In the genomic region with DNA sequence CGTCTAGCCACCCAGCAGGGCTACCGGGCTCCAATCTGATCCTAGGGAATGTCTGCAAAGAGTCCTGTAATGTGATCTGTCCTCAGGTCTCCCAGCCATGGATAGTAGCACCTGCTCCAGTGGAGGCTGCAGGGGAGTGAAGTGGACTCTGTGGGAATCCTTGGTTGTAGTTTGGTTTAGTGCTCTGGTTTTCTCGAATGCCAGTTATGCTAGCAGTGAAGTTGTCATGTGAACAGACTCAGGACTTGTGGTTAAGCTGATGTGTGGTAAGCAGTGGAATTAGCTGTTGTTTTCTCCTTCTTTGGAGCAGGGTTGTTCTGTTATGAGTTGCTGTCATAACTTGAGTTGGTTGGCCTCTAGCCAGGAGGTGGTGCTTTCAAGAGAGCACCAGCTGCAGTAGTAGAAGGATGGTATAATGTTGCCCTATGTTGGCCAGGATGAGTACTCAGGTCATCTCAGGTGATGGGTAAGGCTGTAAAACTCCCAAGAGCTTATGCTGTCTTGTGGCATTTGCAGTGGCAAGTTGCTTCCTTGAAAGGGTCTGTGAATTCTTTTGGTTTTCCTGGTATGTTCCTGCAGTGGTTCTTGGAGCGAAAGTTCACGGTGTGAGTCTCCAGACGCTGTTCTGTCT, we compare ENCODE assay signal across 8 cellular contexts.
DNase-seq lines count a peak whose midpoint lies in the region; ATAC-seq and TF ChIP-seq lines count a peak whose summit lies in the region.

No MANE protein-coding gene starts in this region.

- no peak for TF ChIP-seq CTCF in fibroblast of lung (conservative IDR thresholded peaks at IDR 0.05 in 1 of 2, IDR thresholded peaks at IDR 0.05 in 1 of 2; ENCODE audit: low read depth in 1 of 2, low read length in 2 of 2)

- H3K9me3 ChIP-seq in fibroblast of lung (ENCODE audit: control insufficient read depth, insufficient read depth, low read depth, low read length): no peaks in the 10 kb centered on the region

- no peaks in the 10 kb centered on the region for H3K27me3 ChIP-seq in fibroblast of lung (ENCODE audit: control insufficient read depth, insufficient read depth, low read length)

- ATAC-seq in activated CD8-positive, alpha-beta memory T cell treated with anti-CD3 and anti-CD28 coated beads, Interleukin-2, amount 10 ng/mL, durations not matched to agents 7 days and 5 days: peak; percentile 79
- ATAC-seq in stimulated activated naive CD8-positive, alpha-beta T cell treated with anti-CD3 and anti-CD28 coated beads, Interleukin-15, amount 100 ng/mL, for 72 hours: peak; percentile 89

- no peaks in the 10 kb centered on the region for H3K36me3 ChIP-seq in fibroblast of lung (ENCODE audit: control insufficient read depth, insufficient read depth, low read length)

- H3K27me3 Mint-ChIP-seq in activated CD8-positive, alpha-beta memory T cell treated with anti-CD3 and anti-CD28 coated beads, Interleukin-2, amount 10 ng/mL, durations not matched to agents 7 days and 5 days: no peaks in the 10 kb centered on the region
- no peaks in the 10 kb centered on the region for H3K27me3 Mint-ChIP-seq in stimulated activated naive CD8-positive, alpha-beta T cell treated with anti-CD3 and anti-CD28 coated beads, Interleukin-15, amount 100 ng/mL, for 72 hours

- H3K27ac ChIP-seq in fibroblast of lung (ENCODE audit: insufficient read depth, low read length): peak overlapping the region; percentile 7

- no peak overlapping the region for H3K9ac ChIP-seq in fibroblast of lung (ENCODE audit: insufficient read depth, low read length)

- peaks cover 8% of the 10 kb centered on the region for H3K4me1 ChIP-seq in fibroblast of lung (ENCODE audit: control insufficient read depth, extremely low read depth, insufficient read depth, low read length)

- CTCF ChIA-PET in activated CD8-positive, alpha-beta memory T cell treated with anti-CD3 and anti-CD28 coated beads, Interleukin-2, amount 10 ng/mL, durations not matched to agents 7 days and 5 days (lab: Charles Lee): no interaction called here

- DNase-seq in activated CD8-positive, alpha-beta memory T cell treated with anti-CD3 and anti-CD28 coated beads, Interleukin-2, amount 10 ng/mL, durations not matched to agents 7 days and 5 days: peak; percentile 75
- no peak for DNase-seq in activated CD8-positive, alpha-beta memory T cell treated with anti-CD3 and anti-CD28 coated beads, Interleukin-2, amount 50 U/mL, for 4 hours
- DNase-seq in RPMI8226: peak; percentile 84
- peak; percentile 82 for DNase-seq in fibroblast of lung (ENCODE audit: low read depth in 2 of 2)
- peak; percentile 20 to 60 for DNase-seq in stimulated activated naive CD8-positive, alpha-beta T cell treated with anti-CD3 and anti-CD28 coated beads, Interleukin-15, amount 100 ng/mL, for 72 hours
- DNase-seq in pons (ENCODE audit: low spot score): no peak
- DNase-seq in GM03348 (ENCODE audit: low spot score): no peak
- DNase-seq in cardiac septum (ENCODE audit: low spot score): no peak

- H3K4me3 ChIP-seq in fibroblast of lung (replicated peaks in 1 of 4; ENCODE audit: control extremely low read depth in 1 of 4, insufficient read depth in 1 of 4, low read depth in 3 of 4, low read length in 4 of 4): no peak overlapping the region

- intact Hi-C loops in cardiac septum (cut with DNase I): no loop called here

- H2AFZ ChIP-seq in fibroblast of lung (ENCODE audit: low read length): no peak overlapping the region

- H3K4me3 Mint-ChIP-seq in activated CD8-positive, alpha-beta memory T cell treated with anti-CD3 and anti-CD28 coated beads, Interleukin-2, amount 10 ng/mL, durations not matched to agents 7 days and 5 days: no peak overlapping the region
- H3K4me3 Mint-ChIP-seq in stimulated activated naive CD8-positive, alpha-beta T cell treated with anti-CD3 and anti-CD28 coated beads, Interleukin-15, amount 100 ng/mL, for 72 hours: no peak overlapping the region

- H3K9me3 Mint-ChIP-seq in activated CD8-positive, alpha-beta memory T cell treated with anti-CD3 and anti-CD28 coated beads, Interleukin-2, amount 10 ng/mL, durations not matched to agents 7 days and 5 days (ENCODE audit: low read depth): peaks cover 27% of the 10 kb centered on the region
- H3K9me3 Mint-ChIP-seq in stimulated activated naive CD8-positive, alpha-beta T cell treated with anti-CD3 and anti-CD28 coated beads, Interleukin-15, amount 100 ng/mL, for 72 hours: peaks cover 22 to 44% of the 10 kb centered on the region in 2 donors

- peak overlapping the region; percentile 42 for H3K4me2 ChIP-seq in fibroblast of lung (ENCODE audit: extremely low read depth, insufficient read depth, low read length)

- H3K36me3 Mint-ChIP-seq in activated CD8-positive, alpha-beta memory T cell treated with anti-CD3 and anti-CD28 coated beads, Interleukin-2, amount 10 ng/mL, durations not matched to agents 7 days and 5 days: peaks cover 67% of the 10 kb centered on the region

- peaks cover 36% of the 10 kb centered on the region for H3K4me1 Mint-ChIP-seq in activated CD8-positive, alpha-beta memory T cell treated with anti-CD3 and anti-CD28 coated beads, Interleukin-2, amount 10 ng/mL, durations not matched to agents 7 days and 5 days
- peaks cover 25% of the 10 kb centered on the region for H3K4me1 Mint-ChIP-seq in stimulated activated naive CD8-positive, alpha-beta T cell treated with anti-CD3 and anti-CD28 coated beads, Interleukin-15, amount 100 ng/mL, for 72 hours

- H3K27ac Mint-ChIP-seq in activated CD8-positive, alpha-beta memory T cell treated with anti-CD3 and anti-CD28 coated beads, Interleukin-2, amount 10 ng/mL, durations not matched to agents 7 days and 5 days: peak overlapping the region; percentile 20
- peak overlapping the region; percentile 25 to 74 for H3K27ac Mint-ChIP-seq in stimulated activated naive CD8-positive, alpha-beta T cell treated with anti-CD3 and anti-CD28 coated beads, Interleukin-15, amount 100 ng/mL, for 72 hours

- no peaks in the 10 kb centered on the region for H4K20me1 ChIP-seq in fibroblast of lung (ENCODE audit: control insufficient read depth, extremely low read depth, insufficient read depth, low read length)

- H3K79me2 ChIP-seq in fibroblast of lung (ENCODE audit: control insufficient read depth, insufficient read depth, low read length): no peaks in the 10 kb centered on the region

Comparison
In these comparisons a context has a peak if more than half of its experiments do, and no peak if none do; other contexts are left out.
1. DNase-seq: peak in activated CD8-positive, alpha-beta memory T cell treated with anti-CD3 and anti-CD28 coated beads, Interleukin-2, amount 10 ng/mL, durations not matched to agents 7 days and 5 days (single experiment), RPMI8226 (single experiment), fibroblast of lung (2 of 2) and stimulated activated naive CD8-positive, alpha-beta T cell treated with anti-CD3 and anti-CD28 coated beads, Interleukin-15, amount 100 ng/mL, for 72 hours (2 of 2); none in activated CD8-positive, alpha-beta memory T cell treated with anti-CD3 and anti-CD28 coated beads, Interleukin-2, amount 50 U/mL, for 4 hours (single experiment), pons (single experiment), GM03348 (single experiment) and cardiac septum (single experiment).